In the genomic region with DNA sequence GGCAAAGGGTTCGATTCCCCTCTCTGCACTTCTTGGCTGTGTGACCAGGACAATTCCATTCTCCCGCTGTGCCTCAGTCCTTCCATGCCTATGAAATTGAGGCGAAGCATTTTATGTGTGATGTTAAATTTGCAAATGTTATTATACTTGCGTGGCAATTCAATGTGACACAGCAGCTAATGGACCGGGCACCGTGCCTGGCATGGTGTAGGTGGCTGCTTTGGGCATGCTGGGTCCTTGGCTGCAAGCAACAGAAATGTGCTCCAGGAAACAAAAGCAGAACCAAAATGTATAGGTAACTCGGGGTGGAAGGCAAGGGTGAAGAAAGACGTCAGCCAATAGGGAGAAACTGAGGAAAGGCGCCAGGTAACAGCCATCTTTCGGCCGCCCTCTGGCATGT, we compare ENCODE assay signal across 34 cellular contexts.
"Had no signal": no experiment of that assay in that cellular context is flagged by ENCODE, and none has a peak within 500 bp of the region (broad histone marks: within the 10 kb centered on the region; RNA-seq: fewer than 3 reads in every experiment).

No MANE protein-coding gene starts in this region.

- H3K4me1 Mint-ChIP-seq: activated B cell treated with CpG ODN at 0.5 μM for 24 hours; activated naive CD4-positive, alpha-beta T cell treated with anti-CD3 and anti-CD28 coated beads, Interleukin-2, amount 50 U/mL, for 24 hours; activated naive CD8-positive, alpha-beta T cell treated with anti-CD3 and anti-CD28 coated beads for 36 hours; activated naive CD8-positive, alpha-beta T cell treated with anti-CD3 and anti-CD28 coated beads, Interleukin-2, amount 50 U/mL, for 24 hours; activated T-helper 17 cell treated with anti-CD3 and anti-CD28 coated beads, Interleukin-2, amount 50 U/mL, for 72 hours; central memory CD8-positive, alpha-beta T cell; T-cell had no signal

- H3K27me3 ChIP-seq: adrenal gland, brain microvascular endothelial cell had no signal

- ATAC-seq: activated CD4-positive, CD25-positive, alpha-beta regulatory T cell treated with anti-CD3 and anti-CD28 coated beads, Interleukin-2, amount 50 U/mL, for 24 hours; activated CD8-positive, alpha-beta T cell treated with anti-CD3 and anti-CD28 coated beads for 36 hours; activated naive CD8-positive, alpha-beta T cell treated with anti-CD3 and anti-CD28 coated beads, Interleukin-2, amount 50 U/mL, for 24 hours; activated T-cell treated with anti-CD3 and anti-CD28 coated beads, Interleukin-2, amount 50 U/mL, for 4 hours; activated T-helper 17 cell treated with anti-CD3 and anti-CD28 coated beads, Interleukin-2, amount 50 U/mL, for 72 hours; effector memory CD8-positive, alpha-beta T cell; foreskin keratinocyte; gastrocnemius medialis; heart left ventricle; T-cell had no signal

- H3K27ac Mint-ChIP-seq: activated B cell treated with CpG ODN at 0.5 μM for 24 hours; activated CD8-positive, alpha-beta T cell treated with anti-CD3 and anti-CD28 coated beads for 36 hours; activated naive CD4-positive, alpha-beta T cell treated with anti-CD3 and anti-CD28 coated beads for 36 hours; activated naive CD4-positive, alpha-beta T cell treated with anti-CD3 and anti-CD28 coated beads, Interleukin-2, amount 50 U/mL, for 24 hours; activated naive CD8-positive, alpha-beta T cell treated with anti-CD3 and anti-CD28 coated beads for 36 hours; activated naive CD8-positive, alpha-beta T cell treated with anti-CD3 and anti-CD28 coated beads, Interleukin-2, amount 50 U/mL, for 24 hours; activated T-helper 17 cell treated with anti-CD3 and anti-CD28 coated beads, Interleukin-2, amount 50 U/mL, for 72 hours; dendritic cell treated with granulocyte-macrophage colony-stimulating factor and Interleukin-4, amounts not matched to agents 40 ng/mL and 50 ng/mL, for 4 days; effector memory CD8-positive, alpha-beta T cell; T-cell; T-helper 1 cell treated with Interleukin-12 subunit alpha and Interleukin-12 subunit beta and Interleukin-4 antibody, amounts not matched to agents 30 μg/mL and 1 μg/mL, for 36 hours; T-helper 2 cell treated with Interferon-gamma antibody and Interleukin-4, amounts not matched to agents 5 μg/mL and 100 μg/mL, for 36 hours had no signal

- H3K36me3 ChIP-seq: adrenal gland, brain microvascular endothelial cell, esophagus muscularis mucosa, gastrocnemius medialis, heart left ventricle, WERI-Rb-1 had no signal

- DNase-seq: activated B cell treated with CpG ODN at 0.5 μM for 24 hours; activated CD4-positive, alpha-beta T cell treated with anti-CD3 and anti-CD28 coated beads for 48 hours; activated CD4-positive, alpha-beta T cell treated with anti-CD3 and anti-CD28 coated beads, Interleukin-2, amount 50 U/mL, for 1 hour; activated CD4-positive, alpha-beta T cell treated with anti-CD3 and anti-CD28 coated beads, Interleukin-2, amount 50 U/mL, for 48 hours; activated CD8-positive, alpha-beta memory T cell treated with anti-CD3 and anti-CD28 coated beads for 24 hours; activated CD8-positive, alpha-beta T cell treated with anti-CD3 and anti-CD28 coated beads for 36 hours; activated effector memory CD4-positive, alpha-beta T cell treated with Interleukin-2 at 50 U/mL for 16 hours; activated naive CD4-positive, alpha-beta T cell treated with anti-CD3 and anti-CD28 coated beads for 36 hours; activated naive CD8-positive, alpha-beta T cell treated with anti-CD3 and anti-CD28 coated beads for 36 hours; activated naive CD8-positive, alpha-beta T cell treated with anti-CD3 and anti-CD28 coated beads, Interleukin-2, amount 50 U/mL, for 24 hours; activated T-cell treated with anti-CD3 and anti-CD28 coated beads, Interleukin-2, amount 50 U/mL, for 4 hours; adrenal gland; aorta; brain microvascular endothelial cell; effector CD4-positive, alpha-beta T cell; effector memory CD8-positive, alpha-beta T cell; erythroblast; foreskin keratinocyte; gastrocnemius medialis; glutamatergic neuron; heart left ventricle; T-cell; T1000; WERI-Rb-1 had no signal

- H3K27ac ChIP-seq: adrenal gland, brain microvascular endothelial cell, coronary artery, esophagus muscularis mucosa, foreskin keratinocyte, gastrocnemius medialis, heart left ventricle, WERI-Rb-1 had no signal

- H3K4me1 ChIP-seq: adrenal gland, foreskin keratinocyte, gastrocnemius medialis, heart left ventricle had no signal

- H3K4me3 Mint-ChIP-seq: activated B cell treated with CpG ODN at 0.5 μM for 24 hours; activated CD8-positive, alpha-beta T cell treated with anti-CD3 and anti-CD28 coated beads for 36 hours; activated naive CD4-positive, alpha-beta T cell treated with anti-CD3 and anti-CD28 coated beads for 36 hours; activated naive CD4-positive, alpha-beta T cell treated with anti-CD3 and anti-CD28 coated beads, Interleukin-2, amount 50 U/mL, for 24 hours; activated naive CD8-positive, alpha-beta T cell treated with anti-CD3 and anti-CD28 coated beads for 36 hours; activated naive CD8-positive, alpha-beta T cell treated with anti-CD3 and anti-CD28 coated beads, Interleukin-2, amount 50 U/mL, for 24 hours; activated T-cell treated with anti-CD3 and anti-CD28 coated beads, Interleukin-2, amount 50 U/mL, for 4 hours; activated T-helper 17 cell treated with anti-CD3 and anti-CD28 coated beads, Interleukin-2, amount 50 U/mL, for 72 hours; central memory CD8-positive, alpha-beta T cell; dendritic cell treated with granulocyte-macrophage colony-stimulating factor and Interleukin-4, amounts not matched to agents 40 ng/mL and 50 ng/mL, for 4 days; effector memory CD8-positive, alpha-beta T cell; T-cell; T-helper 1 cell treated with Interleukin-12 subunit alpha and Interleukin-12 subunit beta and Interleukin-4 antibody, amounts not matched to agents 30 μg/mL and 1 μg/mL, for 36 hours; T-helper 2 cell treated with Interferon-gamma antibody and Interleukin-4, amounts not matched to agents 5 μg/mL and 100 μg/mL, for 36 hours had no signal

- H3K4me3 ChIP-seq: adrenal gland, coronary artery, esophagus muscularis mucosa, gastrocnemius medialis, heart left ventricle had no signal

- FAIRE-seq: bronchial epithelial cell had no signal
